In the genomic region with DNA sequence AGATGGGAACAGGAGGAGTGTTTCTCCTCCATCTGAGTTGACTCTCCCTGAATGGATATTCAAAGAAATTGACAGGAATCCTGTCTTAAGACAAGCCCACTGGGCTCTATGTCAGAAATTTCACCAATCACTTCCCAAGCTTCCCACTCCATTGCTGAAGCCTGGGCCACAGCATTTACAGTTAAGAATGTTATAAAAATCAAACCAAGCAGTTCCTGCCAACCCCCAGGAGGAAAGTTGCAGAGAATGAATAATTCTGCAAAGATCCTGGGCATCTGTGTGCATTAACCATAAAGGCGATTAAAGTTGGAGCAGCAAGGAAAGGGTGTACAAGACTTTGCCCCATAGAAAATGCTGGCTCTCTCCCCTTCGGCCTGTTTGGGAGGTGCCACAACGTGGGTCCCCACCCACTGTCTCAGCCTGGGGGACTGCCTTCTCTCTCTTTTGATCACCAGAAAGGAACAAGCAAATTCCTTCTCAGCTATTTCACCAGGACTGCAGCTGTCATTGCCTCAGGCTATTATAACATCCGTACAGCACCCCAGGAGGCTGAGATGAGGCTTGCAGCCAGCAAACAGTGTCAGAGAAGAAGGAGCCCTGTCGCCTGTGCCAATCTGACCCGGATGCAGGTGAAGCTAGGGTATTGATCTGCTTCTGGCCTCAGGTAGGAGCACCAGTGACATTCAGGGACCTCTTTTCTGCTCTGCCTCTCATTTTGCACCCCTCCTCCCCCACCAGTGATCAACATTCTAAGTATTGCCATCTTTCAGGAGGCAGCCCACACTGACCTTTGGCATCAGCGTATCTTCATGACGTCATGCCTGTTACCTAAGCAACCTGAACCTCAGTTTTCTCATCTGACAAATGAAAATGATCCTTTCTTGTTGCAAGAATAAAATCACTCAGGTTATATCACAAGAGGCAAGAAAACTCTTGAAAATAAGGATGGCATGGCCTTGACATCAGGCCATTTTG, we compare ENCODE assay signal across 8 cellular contexts.
DNase-seq lines count a peak whose midpoint lies in the region; ATAC-seq and TF ChIP-seq lines count a peak whose summit lies in the region.

No MANE protein-coding gene starts in this region.

- no peaks in the 10 kb centered on the region for H3K27me3 ChIP-seq in body of pancreas

- WGBS in body of pancreas, 2 donors: 18 to 19% methylated on average over 8 of the region's 8 CpGs

- H3K36me3 ChIP-seq in body of pancreas (replicated peaks in 1 of 2; ENCODE audit: insufficient read depth in 1 of 2, low read depth in 2 of 2) (no peaks in the 10 kb centered on the region), mucosa of descending colon (ENCODE audit: low read depth) (no peaks in the 10 kb centered on the region)

- TF ChIP-seq CTCF in body of pancreas (IDR thresholded peaks at IDR 0.05) (peak in 1 of 7 experiments; percentile 20), mucosa of descending colon (IDR thresholded peaks at IDR 0.05) (no peak)

- H3K9me3 Mint-ChIP-seq in activated T-helper 17 cell treated with anti-CD3 and anti-CD28 coated beads, Interleukin-2, amount 50 U/mL, for 72 hours: peaks cover 5% of the 10 kb centered on the region

- H3K27me3 Mint-ChIP-seq in activated T-helper 17 cell treated with anti-CD3 and anti-CD28 coated beads, Interleukin-2, amount 50 U/mL, for 72 hours: peaks cover 12% of the 10 kb centered on the region

- H3K4me3 ChIP-seq in body of pancreas: no peak overlapping the region
- H3K4me3 ChIP-seq in mucosa of descending colon: no peak overlapping the region

- no peak for TF ChIP-seq POLR2A in body of pancreas (IDR thresholded peaks at IDR 0.05)

- no peaks in the 10 kb centered on the region for H3K36me3 Mint-ChIP-seq in activated T-helper 17 cell treated with anti-CD3 and anti-CD28 coated beads, Interleukin-2, amount 50 U/mL, for 72 hours (ENCODE audit: low read depth)

- H3K4me1 ChIP-seq in body of pancreas (no peaks in the 10 kb centered on the region), mucosa of descending colon (ENCODE audit: low read depth) (peaks cover 21% of the 10 kb centered on the region)

- H3K9me3 ChIP-seq in body of pancreas (no peaks in the 10 kb centered on the region), mucosa of descending colon (no peaks in the 10 kb centered on the region)

- H3K27ac Mint-ChIP-seq in activated T-helper 17 cell treated with anti-CD3 and anti-CD28 coated beads, Interleukin-2, amount 50 U/mL, for 72 hours: no peak overlapping the region

- no peak overlapping the region for H3K4me3 Mint-ChIP-seq in activated T-helper 17 cell treated with anti-CD3 and anti-CD28 coated beads, Interleukin-2, amount 50 U/mL, for 72 hours

- DNase-seq in DMS 273 treated with DMSO at 0.1 percent for 48 hours (lab: John Stamatoyannopoulos, UW): peak; percentile 23
- DNase-seq in NCI-H146 treated with DMSO at 0.1 percent for 48 hours (lab: John Stamatoyannopoulos, UW; ENCODE audit: unreplicated experiment): peak; percentile 85
- peak; percentile 17 to 23 (median 18) for DNase-seq in body of pancreas
- peak in 2 of 3 donors; percentile 40 to 55 for DNase-seq in mucosa of descending colon

- H3K4me1 Mint-ChIP-seq in activated T-helper 17 cell treated with anti-CD3 and anti-CD28 coated beads, Interleukin-2, amount 50 U/mL, for 72 hours: no peaks in the 10 kb centered on the region

- H3K27ac ChIP-seq in body of pancreas: no peak overlapping the region

- peak; percentile 47 for ATAC-seq in body of pancreas
- peak; percentile 81 for ATAC-seq in mucosa of descending colon
- no peak for ATAC-seq in activated T-helper 17 cell treated with anti-CD3 and anti-CD28 coated beads, Interleukin-2, amount 50 U/mL, for 72 hours (replicated peaks)
- ATAC-seq in GM19324 (IDR thresholded peaks at IDR 0.05; ENCODE audit: low FRiP score, unreplicated experiment): no peak
- ATAC-seq in GM19035 (IDR thresholded peaks at IDR 0.05; ENCODE audit: unreplicated experiment): no peak
- no peak for ATAC-seq in GM19452 (IDR thresholded peaks at IDR 0.05; ENCODE audit: unreplicated experiment)

- intact Hi-C loops in body of pancreas (cut with DNase I): no loop called here
- intact Hi-C loops in mucosa of descending colon (cut with DNase I, micrococcal nuclease): no loop called here

Comparison
In these comparisons a context has a peak if more than half of its experiments do, and no peak if none do; other contexts are left out.
1. DNase-seq: peak in every context shown above with its lines; median percentile 85 in NCI-H146 treated with DMSO at 0.1 percent for 48 hours; 48 in mucosa of descending colon; 23 in DMS 273 treated with DMSO at 0.1 percent for 48 hours; 18 in body of pancreas.
2. ATAC-seq: peak in body of pancreas (single experiment) and mucosa of descending colon (single experiment); none in activated T-helper 17 cell treated with anti-CD3 and anti-CD28 coated beads, Interleukin-2, amount 50 U/mL, for 72 hours (single experiment), GM19324 (single experiment), GM19035 (single experiment) and GM19452 (single experiment).